Comparison of ENCODE assay signal across 10 cellular contexts in genomic region chr1:205317311-205317917, GRCh38. TPM values are rescaled to one million over a fixed set of nuclear protein-coding genes. Genes with fewer than 3 reads are reported as not detected.
DNase-seq lines count a peak whose midpoint lies in the region; ATAC-seq, FAIRE-seq and TF ChIP-seq lines count a peak whose summit lies in the region.
"Had no signal": no experiment of that assay in that cellular context is flagged by ENCODE, and none has a peak within 500 bp of the region (broad histone marks: within the 10 kb centered on the region; RNA-seq: fewer than 3 reads in every experiment).

No MANE protein-coding gene starts in this region.

- H3K4me3 Mint-ChIP-seq in activated CD4-positive, alpha-beta T cell treated with anti-CD3 and anti-CD28 coated beads, Interleukin-2, amount 10 ng/mL, durations not matched to agents 7 days and 5 days: peak overlapping the region; percentile 12

- H3K4me3 ChIP-seq in fibroblast of pulmonary artery (replicated peaks; ENCODE audit: low read depth, low read length) (no peak overlapping the region), parathyroid adenoma (ENCODE audit: low read depth, low read length) (no peak overlapping the region)
- H3K4me3 ChIP-seq: BLaER1 had no signal

- H3K9me3 ChIP-seq in parathyroid adenoma (ENCODE audit: control insufficient read depth, low read length): no peaks in the 10 kb centered on the region

- H3K27ac ChIP-seq in parathyroid adenoma: peak overlapping the region; percentile 69
- H3K27ac ChIP-seq: BLaER1 had no signal

- POLR2A ChIA-PET in activated CD4-positive, alpha-beta T cell treated with anti-CD3 and anti-CD28 coated beads, Interleukin-2, amount 10 ng/mL, durations not matched to agents 7 days and 5 days (lab: Charles Lee): no interaction called here

- peak overlapping the region; percentile 50 for H2AFZ ChIP-seq in parathyroid adenoma

- H3K4me1 ChIP-seq in parathyroid adenoma: peaks cover 20% of the 10 kb centered on the region

- no peak for DNase-seq in activated CD4-positive, alpha-beta T cell treated with anti-CD3 and anti-CD28 coated beads, Interleukin-2, amount 10 ng/mL, durations not matched to agents 7 days and 5 days
- no peak for DNase-seq in activated CD4-positive, alpha-beta T cell treated with anti-CD3 and anti-CD28 coated beads for 4 hours
- DNase-seq in RCC 7860 (ENCODE audit: low spot score) (peak; percentile 71), fibroblast of pulmonary artery (ENCODE audit: low read depth) (peak; percentile 54), GM19239 (ENCODE audit: insufficient read length, low spot score) (no peak)
- no peak for DNase-seq in effector CD4-positive, alpha-beta T cell

- no peaks in the 10 kb centered on the region for H3K27me3 Mint-ChIP-seq in activated CD4-positive, alpha-beta T cell treated with anti-CD3 and anti-CD28 coated beads, Interleukin-2, amount 10 ng/mL, durations not matched to agents 7 days and 5 days

- H3K36me3 Mint-ChIP-seq in activated CD4-positive, alpha-beta T cell treated with anti-CD3 and anti-CD28 coated beads, Interleukin-2, amount 10 ng/mL, durations not matched to agents 7 days and 5 days (ENCODE audit: low read depth): peaks cover 37% of the 10 kb centered on the region

- no peak for TF ChIP-seq CTCF in fibroblast of pulmonary artery (IDR thresholded peaks at IDR 0.05; ENCODE audit: low read length, missing control alignments)
- TF ChIP-seq CTCF in parathyroid adenoma (IDR thresholded peaks at IDR 0.05): peak; percentile 16

- no peaks in the 10 kb centered on the region for H3K9me3 Mint-ChIP-seq in activated CD4-positive, alpha-beta T cell treated with anti-CD3 and anti-CD28 coated beads, Interleukin-2, amount 10 ng/mL, durations not matched to agents 7 days and 5 days

- no peak overlapping the region for H3K9ac ChIP-seq in parathyroid adenoma
- H3K9ac ChIP-seq: BLaER1 had no signal

- ATAC-seq in HG02973 (IDR thresholded peaks at IDR 0.05; ENCODE audit: unreplicated experiment): no peak

- no peaks in the 10 kb centered on the region for H3K27me3 ChIP-seq in parathyroid adenoma (ENCODE audit: control insufficient read depth, insufficient read depth, low read length)

- CTCF ChIA-PET in activated CD4-positive, alpha-beta T cell treated with anti-CD3 and anti-CD28 coated beads, Interleukin-2, amount 10 ng/mL, durations not matched to agents 7 days and 5 days (lab: Charles Lee): interaction anchor here (0.5 to 23.4 kb wide), 6 partner anchors 15 to 168 kb away, joined by 3 to 560 read pairs (median 3); no protein-coding TSS in a partner anchor

- FAIRE-seq in RCC 7860 (lab: Jason Lieb, UNC) (peak; percentile 57), GM19239 (lab: Jason Lieb, UNC) (no peak)

- no peaks in the 10 kb centered on the region for H3K36me3 ChIP-seq in parathyroid adenoma (ENCODE audit: control insufficient read depth, insufficient read depth, low read length)
- H3K36me3 ChIP-seq: BLaER1 had no signal

- H3K27ac Mint-ChIP-seq in activated CD4-positive, alpha-beta T cell treated with anti-CD3 and anti-CD28 coated beads, Interleukin-2, amount 10 ng/mL, durations not matched to agents 7 days and 5 days: no peak overlapping the region

- peaks cover 5% of the 10 kb centered on the region for H3K79me2 ChIP-seq in parathyroid adenoma

- peak overlapping the region; percentile 4 for H3K4me2 ChIP-seq in parathyroid adenoma (ENCODE audit: low read length)

- peaks cover 87% of the 10 kb centered on the region for H3K4me1 Mint-ChIP-seq in activated CD4-positive, alpha-beta T cell treated with anti-CD3 and anti-CD28 coated beads, Interleukin-2, amount 10 ng/mL, durations not matched to agents 7 days and 5 days

RNA-seq across cellular contexts. Expression of gene NUAK2, which starts 4.1 kb away (rescaled TPM):
- 10 to 100 TPM; 12.1 to 12.7 TPM for total RNA-seq in activated CD4-positive, alpha-beta T cell treated with anti-CD3 and anti-CD28 coated beads, Interleukin-2, amount 10 ng/mL, durations not matched to agents 7 days and 5 days

RNA-seq across cellular contexts. Expression of gene KLHDC8A, which starts 39.3 kb away (rescaled TPM):
- not detected for total RNA-seq in activated CD4-positive, alpha-beta T cell treated with anti-CD3 and anti-CD28 coated beads, Interleukin-2, amount 10 ng/mL, durations not matched to agents 7 days and 5 days
- total RNA-seq: T-helper 1 cell treated with Interleukin-12 subunit alpha and Interleukin-12 subunit beta and Interleukin-4 antibody, amounts not matched to agents 30 ng/mL and 1 ng/mL, for 36 hours had no signal

Comparison
In these comparisons a context has a peak if more than half of its experiments do, and no peak if none do; other contexts are left out.
1. DNase-seq: peak in RCC 7860 (single experiment) and fibroblast of pulmonary artery (single experiment); none in activated CD4-positive, alpha-beta T cell treated with anti-CD3 and anti-CD28 coated beads, Interleukin-2, amount 10 ng/mL, durations not matched to agents 7 days and 5 days (single experiment), activated CD4-positive, alpha-beta T cell treated with anti-CD3 and anti-CD28 coated beads for 4 hours (0 of 2), effector CD4-positive, alpha-beta T cell (single experiment) and GM19239 (single experiment).